ENCODE assay signal across 11 cellular contexts in genomic region chr5:14397717-14398116, GRCh38.
DNase-seq lines count a peak whose midpoint lies in the region; ATAC-seq and TF ChIP-seq lines count a peak whose summit lies in the region.
"Had no signal": no experiment of that assay in that cellular context is flagged by ENCODE, and none has a peak within 500 bp of the region (broad histone marks: within the 10 kb centered on the region; RNA-seq: fewer than 3 reads in every experiment).

No MANE protein-coding gene starts in this region.

- peaks cover 7% of the 10 kb centered on the region for H3K79me1 ChIP-seq in mesendoderm (ENCODE audit: low read length)

- H2AK5ac ChIP-seq in mesendoderm (ENCODE audit: low read length), result no peak overlapping the region

- no peak overlapping the region for H3K23ac ChIP-seq in mesendoderm (ENCODE audit: low read length)

- H3K4ac ChIP-seq in mesendoderm (ENCODE audit: low read depth, low read length), result no peak overlapping the region

- H2BK5ac ChIP-seq in mesendoderm (ENCODE audit: low read length), result no peak overlapping the region

- H3K36me3 ChIP-seq in testis (ENCODE audit: low read depth, missing control alignments), result no peaks in the 10 kb centered on the region
- peaks cover 9% of the 10 kb centered on the region for H3K36me3 ChIP-seq in mesendoderm (ENCODE audit: control insufficient read depth, insufficient read depth, low read length)

- H3K79me2 ChIP-seq in mesendoderm (ENCODE audit: control insufficient read depth, insufficient read depth, low read length), result peaks cover 5% of the 10 kb centered on the region

- ATAC-seq in left ventricle myocardium superior, result peak; percentile 4

- TF ChIP-seq POLR2A in testis (IDR thresholded peaks at IDR 0.05), result no peak

- no peak for TF ChIP-seq CTCF in testis (IDR thresholded peaks at IDR 0.05)

- H2BK15ac ChIP-seq in mesendoderm (replicated peaks; ENCODE audit: low read depth), result no peak overlapping the region

- no peak overlapping the region for H4K8ac ChIP-seq in mesendoderm (ENCODE audit: low read depth, low read length)

- H3K4me1 ChIP-seq in testis (no peaks in the 10 kb centered on the region), mesendoderm (ENCODE audit: control insufficient read depth, low read depth, low read length) (peaks cover 2% of the 10 kb centered on the region)

- H2BK120ac ChIP-seq in mesendoderm (ENCODE audit: low read depth, low read length), result no peak overlapping the region

- no peak overlapping the region for H3K18ac ChIP-seq in mesendoderm (ENCODE audit: low read length)

- no peak overlapping the region for H3K9ac ChIP-seq in mesendoderm (ENCODE audit: low read length)

- H3K4me3 ChIP-seq in testis, result no peak overlapping the region
- no peak overlapping the region for H3K4me3 ChIP-seq in mesendoderm (ENCODE audit: low read length)

- intact Hi-C loops in left ventricle myocardium superior (cut with micrococcal nuclease) (no loop called here), testis (cut with DNase I; ENCODE audit: low total_unique reads) (no loop called here)

- H3K56ac ChIP-seq in mesendoderm (ENCODE audit: low read length), result no peak overlapping the region

- no peak overlapping the region for H4K5ac ChIP-seq in mesendoderm (ENCODE audit: low read length)

- H3K27me3 ChIP-seq in testis, result no peaks in the 10 kb centered on the region
- no peaks in the 10 kb centered on the region for H3K27me3 ChIP-seq in mesendoderm (ENCODE audit: insufficient read depth, low read length, poor library complexity)

- H3K4me2 ChIP-seq in mesendoderm (ENCODE audit: low read length), result no peak overlapping the region

- 53 to 70% methylated on average over 3 of the region's 3 CpGs for WGBS in testis, 2 donors
- WGBS in mesendoderm (ENCODE audit: extremely low coverage, insufficient coverage, low lambda C conversion rate), result no CpG with 5 or more reads among the region's 3 CpGs

- H3K9me3 ChIP-seq in testis, result no peaks in the 10 kb centered on the region

- DNase-seq in HS-27A (ENCODE audit: low read depth) (peak; percentile 27), astrocyte of the hippocampus (ENCODE audit: low read depth, low spot score) (peak; percentile 92), left ventricle myocardium superior (no peak), testis (no peak), NOMO-1 (lab: John Stamatoyannopoulos, UW; ENCODE audit: unreplicated experiment in 2 of 2) (no peak), CD1c-positive myeloid dendritic cell (ENCODE audit: extremely low spot score) (no peak), mesendoderm (no peak)
- DNase-seq: activated gamma-delta T cell treated with Interleukin-2 at 50 U/mL for 16 hours, Karpas-422, NCI-H774, substantia nigra had no signal

- H3K27ac ChIP-seq in testis (peak overlapping the region; percentile 43 to 71), mesendoderm (ENCODE audit: low read depth, low read length) (no peak overlapping the region)

Comparison
In these comparisons a context has a peak if more than half of its experiments do, and no peak if none do; other contexts are left out.
1. DNase-seq: peak in HS-27A (single experiment) and astrocyte of the hippocampus (single experiment); none in left ventricle myocardium superior (single experiment), testis (single experiment), NOMO-1 (0 of 2), CD1c-positive myeloid dendritic cell (single experiment) and mesendoderm (single experiment).